ENCODE assay signal across 15 cellular contexts in the genomic region with DNA sequence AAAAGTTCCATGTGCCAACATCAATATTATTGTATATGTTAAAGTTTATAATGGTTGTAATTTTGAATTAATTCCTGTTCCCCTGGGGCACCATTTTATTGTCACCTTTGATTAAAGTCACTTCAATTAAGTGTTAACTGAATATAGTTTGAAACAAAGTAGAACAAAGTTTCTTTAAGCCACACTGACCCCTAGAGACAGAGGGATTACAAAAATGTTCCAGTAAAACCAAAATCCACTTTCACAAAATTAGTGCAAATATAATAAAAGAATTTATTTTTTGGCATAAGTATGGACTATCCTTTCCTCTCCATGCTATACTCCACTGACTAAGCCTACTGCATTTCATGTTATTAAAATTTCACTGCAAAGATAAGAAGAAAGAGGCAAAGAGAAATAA.
DNase-seq lines count a peak whose midpoint lies in the region; ATAC-seq and TF ChIP-seq lines count a peak whose summit lies in the region.
"Had no signal": no experiment of that assay in that cellular context is flagged by ENCODE, and none has a peak within 500 bp of the region (broad histone marks: within the 10 kb centered on the region; RNA-seq: fewer than 3 reads in every experiment).

No MANE protein-coding gene starts in this region.

- no peak overlapping the region for H3K4me3 ChIP-seq in fibroblast of villous mesenchyme (ENCODE audit: low read depth, low read length)
- H3K4me3 ChIP-seq: lower lobe of right lung had no signal

- DNase-seq in AG09319 (ENCODE audit: extremely low read depth, low read depth) (no peak), GM10266 (ENCODE audit: extremely low spot score) (no peak), OCI-M1 (lab: John Stamatoyannopoulos, UW) (peak; percentile 9), fibroblast of villous mesenchyme (ENCODE audit: low read depth) (no peak), left colon (no peak)
- DNase-seq in stimulated activated CD4-positive, alpha-beta T cell treated with anti-CD3 and anti-CD28 coated beads, Interleukin-12 subunit alpha, Interleukin-12 subunit beta, amount 100 ng/mL, for 4 hours: no peak
- DNase-seq in activated naive CD4-positive, alpha-beta T cell (lab: John Stamatoyannopoulos, UW): no peak
- DNase-seq: activated CD4-positive, alpha-beta T cell treated with anti-CD3 and anti-CD28 coated beads for 4 hours; activated naive CD4-positive, alpha-beta T cell treated with anti-CD3 and anti-CD28 coated beads, Interleukin-2, amount 50 U/mL, for 16 hours; DMS153; lower lobe of right lung; natural killer cell; NCI-H2029 treated with DMSO at 0.1 percent for 48 hours; stimulated activated CD4-positive, alpha-beta T cell treated with anti-CD3 and anti-CD28 coated beads, Interleukin-2, amount 100 ng/mL, for 24 hours had no signal

- ATAC-seq in left colon: no peak
- no peak for ATAC-seq in GM18867 (IDR thresholded peaks at IDR 0.05; ENCODE audit: unreplicated experiment)
- ATAC-seq: lower lobe of right lung, natural killer cell had no signal

- TF ChIP-seq CTCF in AG09319 (IDR thresholded peaks at IDR 0.05; ENCODE audit: low read depth, low read length): peak; percentile 9
- peak; percentile 8 for TF ChIP-seq CTCF in GM10266 (IDR thresholded peaks at IDR 0.05; ENCODE audit: control insufficient read depth, insufficient read depth, low read depth, missing control alignments)
- peak; percentile 18 for TF ChIP-seq CTCF in fibroblast of villous mesenchyme (IDR thresholded peaks at IDR 0.05; ENCODE audit: insufficient read depth, low read depth, low read length)

- intact Hi-C loops in left colon (cut with DNase I, micrococcal nuclease): no loop called here
